8 cellular contexts compared by ENCODE assay signal in genomic region chr4:88158360-88159136, GRCh38. TPM values are rescaled to one million over a fixed set of nuclear protein-coding genes. Genes with fewer than 3 reads are reported as not detected.
A peak's percentile ranks its signal among the peaks of the same experiment; 100 is the strongest.
DNase-seq lines count a peak whose midpoint lies in the region; ATAC-seq and TF ChIP-seq lines count a peak whose summit lies in the region.

Gene ABCG2, minus strand, starts transcription at chr4:88158639. Its CDS starts 18,644 bp downstream, at chr4:88139995.

- no peaks in the 10 kb centered on the region for H3K27me3 ChIP-seq in MG63
- no peaks in the 10 kb centered on the region for H3K27me3 ChIP-seq in fibroblast of lung (ENCODE audit: control insufficient read depth, insufficient read depth, low read length)
- no peaks in the 10 kb centered on the region for H3K27me3 ChIP-seq in testis

- peaks cover 0 to 13% of the 10 kb centered on the region in 2 donors for H3K27me3 Mint-ChIP-seq in natural killer cell (ENCODE audit: low read depth in 2 of 2)

- H3K36me3 Mint-ChIP-seq in natural killer cell: no peaks in the 10 kb centered on the region

- 2 to 3% methylated on average over 50 to 54 of the region's 71 CpGs for WGBS in testis, 2 donors

- no peak within 1 kb of the TSS for H3K27ac Mint-ChIP-seq in natural killer cell

- H3K4me1 Mint-ChIP-seq in natural killer cell: peaks cover 6 to 9% of the 10 kb centered on the region in 2 donors

- peak within 1 kb of the TSS; percentile 81 for H3K4me3 Mint-ChIP-seq in natural killer cell

- H3K36me3 ChIP-seq in MG63 (no peaks in the 10 kb centered on the region), fibroblast of lung (ENCODE audit: control insufficient read depth, insufficient read depth, low read length) (no peaks in the 10 kb centered on the region), testis (ENCODE audit: low read depth, missing control alignments) (no peaks in the 10 kb centered on the region)

- peak within 1 kb of the TSS; percentile 71 for H3K27ac ChIP-seq in fibroblast of lung (ENCODE audit: insufficient read depth, low read length)
- peak within 1 kb of the TSS; percentile 39 to 60 for H3K27ac ChIP-seq in testis

- TF ChIP-seq CTCF in fibroblast of lung (conservative IDR thresholded peaks at IDR 0.05 in 1 of 2, IDR thresholded peaks at IDR 0.05 in 1 of 2; ENCODE audit: low read depth in 1 of 2, low read length in 2 of 2): no peak
- TF ChIP-seq CTCF in natural killer cell (IDR thresholded peaks at IDR 0.05): no peak
- no peak for TF ChIP-seq CTCF in testis (IDR thresholded peaks at IDR 0.05)

- TF ChIP-seq POLR2A in testis (IDR thresholded peaks at IDR 0.05): no peak

- DNase-seq in Daoy (ENCODE audit: low read depth) (peak; percentile 54), MG63 (peak; percentile 30), activated T-cell treated with anti-CD3 and anti-CD28 coated beads for 4 hours (peak; percentile 15), fibroblast of lung (ENCODE audit: low read depth in 2 of 2) (peak; percentile 46 to 72), natural killer cell (no peak), testis (peak; percentile 43), NCI-H510A treated with DMSO at 0.1 percent for 48 hours (lab: John Stamatoyannopoulos, UW) (no peak)

- no peaks in the 10 kb centered on the region for H3K79me2 ChIP-seq in fibroblast of lung (ENCODE audit: control insufficient read depth, insufficient read depth, low read length)

- H2AFZ ChIP-seq in fibroblast of lung (ENCODE audit: low read length): peak within 1 kb of the TSS; percentile 98

- no peaks in the 10 kb centered on the region for H4K20me1 ChIP-seq in fibroblast of lung (ENCODE audit: control insufficient read depth, extremely low read depth, insufficient read depth, low read length)

- peak; percentile 60 for ATAC-seq in GM21576 (IDR thresholded peaks at IDR 0.05; ENCODE audit: unreplicated experiment)
- peak; percentile 42 to 89 (median 68) for ATAC-seq in natural killer cell

- H3K9me3 Mint-ChIP-seq in natural killer cell: no peaks in the 10 kb centered on the region

- H3K4me1 ChIP-seq in fibroblast of lung (ENCODE audit: control insufficient read depth, extremely low read depth, insufficient read depth, low read length) (peaks cover 2% of the 10 kb centered on the region), testis (no peaks in the 10 kb centered on the region)

- intact Hi-C loops in natural killer cell (cut with micrococcal nuclease) (no loop called here), testis (cut with DNase I; ENCODE audit: low total_unique reads) (no loop called here)

- H3K4me3 ChIP-seq in MG63 (peak within 1 kb of the TSS; percentile 57), fibroblast of lung (replicated peaks in 1 of 4; ENCODE audit: control extremely low read depth in 1 of 4, insufficient read depth in 1 of 4, low read depth in 3 of 4, low read length in 4 of 4) (peak within 1 kb of the TSS; percentile 58 to 84 (median 74)), testis (peak within 1 kb of the TSS; percentile 57 to 76)

- H3K9me3 ChIP-seq in MG63: no peaks in the 10 kb centered on the region
- no peaks in the 10 kb centered on the region for H3K9me3 ChIP-seq in fibroblast of lung (ENCODE audit: control insufficient read depth, insufficient read depth, low read depth, low read length)
- no peaks in the 10 kb centered on the region for H3K9me3 ChIP-seq in testis

- peak within 1 kb of the TSS; percentile 96 for H3K4me2 ChIP-seq in fibroblast of lung (ENCODE audit: extremely low read depth, insufficient read depth, low read length)

- peak within 1 kb of the TSS; percentile 73 for H3K9ac ChIP-seq in fibroblast of lung (ENCODE audit: insufficient read depth, low read length)

RNA-seq across cellular contexts. Expression of gene ABCG2, which starts in this region (rescaled TPM):
- 3.1 and 3.9 TPM in 2 replicates for total RNA-seq in Daoy (2014; rRNA removed; shearing (Covaris generic))
- 1.8 and 2.2 TPM in 2 replicates for total RNA-seq in MG63 (2014; rRNA removed; shearing (Covaris generic); ENCODE audit: low replicate concordance)
- total RNA-seq in fibroblast of lung (0.51 and 1.3 TPM in 2 replicates), natural killer cell (under 1 TPM; 0.19 to 0.73 (median 0.61) TPM), testis (1 to 10 TPM; 9.4 to 9.5 TPM)
- polyA plus RNA-seq in fibroblast of lung (4.5 and 5.5 TPM in 2 replicates), testis (ENCODE audit: insufficient read depth, low read depth, low replicate concordance) (4.3 TPM)
- 2.7 and 4.1 TPM in 2 replicates for polyA plus RNA-seq in fibroblast of lung (2012)
- polyA minus RNA-seq in fibroblast of lung (ENCODE audit: low replicate concordance): 2.1 and 2.2 TPM in 2 replicates

Comparison
In these comparisons a context has a peak if more than half of its experiments do, and no peak if none do; other contexts are left out.
1. Peak in ATAC-seq in natural killer cell; RNA of the gene not detected or under 1 TPM.
2. DNase-seq: peak in Daoy (single experiment), MG63 (single experiment), activated T-cell treated with anti-CD3 and anti-CD28 coated beads for 4 hours (single experiment), fibroblast of lung (2 of 2) and testis (single experiment); none in natural killer cell (single experiment) and NCI-H510A treated with DMSO at 0.1 percent for 48 hours (single experiment).
3. Peak in every context shown above with its lines, with median percentiles within 50 percentile points of each other: H3K4me3 ChIP-seq.